11 cellular contexts compared by ENCODE assay signal in genomic region chr6:117188627-117189201, GRCh38.
DNase-seq lines count a peak whose midpoint lies in the region; ATAC-seq, FAIRE-seq and TF ChIP-seq lines count a peak whose summit lies in the region.
"Had no signal": no experiment of that assay in that cellular context is flagged by ENCODE, and none has a peak within 500 bp of the region (broad histone marks: within the 10 kb centered on the region; RNA-seq: fewer than 3 reads in every experiment).

No MANE protein-coding gene starts in this region.

- no peak for FAIRE-seq in GM12878 (lab: Jason Lieb, UNC)
- FAIRE-seq: endothelial cell of umbilical vein had no signal

- CTCF ChIA-PET in GM12878 (lab: Yijun Ruan, JAX) = interaction anchor here (1.0 kb wide), 1 partner anchor 220 kb away, joined by 5 read pairs; no protein-coding TSS in a partner anchor

- WGBS in GM12878 (ENCODE audit: insufficient coverage, insufficient replicate concordance, low lambda C conversion rate, missing lambda C conversion rate) = 0% methylated on average over 2 of the region's 2 CpGs

- no peaks in the 10 kb centered on the region for H3K36me3 Mint-ChIP-seq in neural progenitor cell

- peak; percentile 36 for DNase-seq in NCI-H1105 treated with DMSO at 0.1 percent for 48 hours (lab: John Stamatoyannopoulos, UW)
- DNase-seq in NCI-H1105 (lab: John Stamatoyannopoulos, UW) = no peak
- DNase-seq in Kasumi-1 (lab: John Stamatoyannopoulos, UW) = peak; percentile 57 to 61
- DNase-seq in GM12878 (ENCODE audit: low read depth, low spot score) = no peak
- DNase-seq in neural progenitor cell (ENCODE audit: low spot score) = peak; percentile 24
- DNase-seq in cortex of kidney (lab: John Stamatoyannopoulos, UW) = no peak
- no peak for DNase-seq in NCI-H146 treated with DMSO at 0.1 percent for 48 hours (lab: John Stamatoyannopoulos, UW; ENCODE audit: unreplicated experiment)
- no peak for DNase-seq in NCI-H2196 treated with DMSO at 0.1 percent for 48 hours (lab: John Stamatoyannopoulos, UW; ENCODE audit: unreplicated experiment)
- DNase-seq: NCI-H1417 treated with DMSO at 0.1 percent for 48 hours had no signal

- H3K4me1 ChIP-seq in GM12878 (ENCODE audit: control insufficient read depth, insufficient read depth, low read length) (no peaks in the 10 kb centered on the region), neural progenitor cell (no peaks in the 10 kb centered on the region)

- POLR2A ChIA-PET in GM12878 (lab: Charles Lee) = no interaction called here

- H3K9ac ChIP-seq in GM12878 (ENCODE audit: control insufficient read depth, insufficient read depth, low read length) (no peak overlapping the region), neural progenitor cell (no peak overlapping the region)

- TF ChIP-seq EP300 in GM12878 (IDR thresholded peaks at IDR 0.05; ENCODE audit: borderline replicate concordance in 1 of 2, control insufficient read depth in 1 of 2, low read depth in 2 of 2, low read length in 2 of 2) = no peak

- no peak overlapping the region for H3K27ac ChIP-seq in GM12878 (ENCODE audit: control insufficient read depth, insufficient read depth)
- H3K27ac ChIP-seq in neural progenitor cell = no peak overlapping the region

- 0 out of 3 replicates have a peak, but pooled peaks have one; percentile 22 for ATAC-seq in GM12878

- H3K4me1 Mint-ChIP-seq in neural progenitor cell = no peaks in the 10 kb centered on the region

- SMC1A ChIA-PET in GM12878 (lab: Charles Lee; ENCODE audit: uncharacterized antibody, unreplicated experiment) = no interaction called here

- no peak for TF ChIP-seq POLR2A in GM12878 (IDR thresholded peaks at IDR 0.05; ENCODE audit: low read depth, low read length)

- H3K4me2 ChIP-seq in GM12878 (ENCODE audit: control insufficient read depth, insufficient read depth) (no peak overlapping the region), neural progenitor cell (no peak overlapping the region)

- H3K4me3 ChIP-seq in GM12878 = no peak overlapping the region
- no peak overlapping the region for H3K4me3 ChIP-seq in neural progenitor cell

- no peak overlapping the region for H3K4me3 Mint-ChIP-seq in neural progenitor cell
- H3K4me3 Mint-ChIP-seq: activated T-helper 1 cell treated with anti-CD3 and anti-CD28 coated beads, Interleukin-12 subunit alpha, Interleukin-12 subunit beta, Interleukin-2, Interleukin-4 antibody, amounts not matched to agents 30 ng/mL and 10 ng/mL and 1 ng/mL, durations not matched to agents 14 hours and 24 hours and 36 hours had no signal

- in situ Hi-C loops in GM12878 (cut with MboI) = no loop called here

- H4K20me1 ChIP-seq in GM12878 (ENCODE audit: control insufficient read depth, insufficient read depth) (no peaks in the 10 kb centered on the region), neural progenitor cell (ENCODE audit: low read depth) (no peaks in the 10 kb centered on the region)

- no TSS peak for BruUV-seq in GM12878 (replicated peaks; lab: Mats Ljungman, UMichigan)

- RAD21 ChIA-PET in GM12878 (lab: Charles Lee; ENCODE audit: unreplicated experiment) = no interaction called here

- no peaks in the 10 kb centered on the region for H3F3A ChIP-seq in neural progenitor cell (ENCODE audit: low read depth)

- H3K27ac Mint-ChIP-seq in neural progenitor cell = no peak overlapping the region
- H3K27ac Mint-ChIP-seq: activated T-helper 1 cell treated with anti-CD3 and anti-CD28 coated beads, Interleukin-12 subunit alpha, Interleukin-12 subunit beta, Interleukin-2, Interleukin-4 antibody, amounts not matched to agents 30 ng/mL and 10 ng/mL and 1 ng/mL, durations not matched to agents 14 hours and 24 hours and 36 hours had no signal

- no peaks in the 10 kb centered on the region for H3K27me3 Mint-ChIP-seq in neural progenitor cell (ENCODE audit: insufficient read depth, low read depth)

- peak; percentile 28 to 44 (median 31); a peak in 5 of 6 replicates for TF ChIP-seq CTCF in GM12878 (IDR thresholded peaks at IDR 0.05 in 2 of 3, conservative IDR thresholded peaks at IDR 0.05 in 1 of 3; ENCODE audit: control insufficient read depth in 2 of 3, extremely low read depth in 1 of 3, insufficient read depth in 1 of 3, low read depth in 3 of 3, low read length in 3 of 3)
- TF ChIP-seq CTCF in neural progenitor cell (IDR thresholded peaks at IDR 0.05) = peak; percentile 78

- H3K9me3 Mint-ChIP-seq in neural progenitor cell = no peaks in the 10 kb centered on the region
- H3K9me3 Mint-ChIP-seq: activated T-helper 1 cell treated with anti-CD3 and anti-CD28 coated beads, Interleukin-12 subunit alpha, Interleukin-12 subunit beta, Interleukin-2, Interleukin-4 antibody, amounts not matched to agents 30 ng/mL and 10 ng/mL and 1 ng/mL, durations not matched to agents 14 hours and 24 hours and 36 hours had no signal

- H3K36me3 ChIP-seq in GM12878 (ENCODE audit: control insufficient read depth in 2 of 2, insufficient read depth in 2 of 2, low read length in 1 of 2) (no peaks in the 10 kb centered on the region), neural progenitor cell (no peaks in the 10 kb centered on the region)

- H3K27me3 ChIP-seq in GM12878 (replicated peaks in 1 of 2; ENCODE audit: control insufficient read depth in 2 of 2, insufficient read depth in 2 of 2, low read length in 1 of 2) (no peaks in the 10 kb centered on the region), neural progenitor cell (no peaks in the 10 kb centered on the region)

- H2AFZ ChIP-seq in GM12878 (ENCODE audit: control insufficient read depth, low read depth, low read length) = no peak overlapping the region
- no peak overlapping the region for H2AFZ ChIP-seq in neural progenitor cell (replicated peaks)

- H3K9me3 ChIP-seq in GM12878 (replicated peaks; ENCODE audit: control insufficient read depth, insufficient read depth, low read length) (no peaks in the 10 kb centered on the region), neural progenitor cell (ENCODE audit: low read depth) (no peaks in the 10 kb centered on the region)

- TF ChIP-seq RAD21 in GM12878 (IDR thresholded peaks at IDR 0.05; ENCODE audit: insufficient read depth, low read depth, low read length) = peak; percentile 37

- intact Hi-C loops in GM12878 (cut with micrococcal nuclease; ENCODE audit: unreplicated experiment) = loop anchor here (2.0 kb wide), 1 partner anchor 216 kb away; no protein-coding TSS in a partner anchor

- H3K79me2 ChIP-seq in GM12878 (ENCODE audit: control insufficient read depth, insufficient read depth, low read length) = no peaks in the 10 kb centered on the region
- no peaks in the 10 kb centered on the region for H3K79me2 ChIP-seq in neural progenitor cell (ENCODE audit: low read depth)

TF ChIP-seq in GM12878, 131 proteins besides CTCF, POLR2A, EP300 and RAD21:
- no peak for TF ChIP-seq REST (IDR thresholded peaks at IDR 0.05; ENCODE audit: low read depth, low read length)
- peak; percentile 41; the same call in 1 of the 2 replicates for TF ChIP-seq SMC3 (IDR thresholded peaks at IDR 0.05; ENCODE audit: borderline replicate concordance, low read length)
- TF ChIP-seq CBX3 (IDR thresholded peaks at IDR 0.05; ENCODE audit: borderline replicate concordance, low read depth) = no peak
- no peak for TF ChIP-seq NBN (IDR thresholded peaks at IDR 0.05)
TF ChIP-seq in GM12878: peak in this region for 1.

Comparison
In these comparisons a context has a peak if more than half of its experiments do, and no peak if none do; other contexts are left out.
1. DNase-seq: peak in NCI-H1105 treated with DMSO at 0.1 percent for 48 hours (single experiment), Kasumi-1 (2 of 2) and neural progenitor cell (single experiment); none in NCI-H1105 (single experiment), GM12878 (single experiment), cortex of kidney (single experiment), NCI-H146 treated with DMSO at 0.1 percent for 48 hours (single experiment) and NCI-H2196 treated with DMSO at 0.1 percent for 48 hours (single experiment).